Comparison of ENCODE assay signal across 8 cellular contexts in the genomic region with DNA sequence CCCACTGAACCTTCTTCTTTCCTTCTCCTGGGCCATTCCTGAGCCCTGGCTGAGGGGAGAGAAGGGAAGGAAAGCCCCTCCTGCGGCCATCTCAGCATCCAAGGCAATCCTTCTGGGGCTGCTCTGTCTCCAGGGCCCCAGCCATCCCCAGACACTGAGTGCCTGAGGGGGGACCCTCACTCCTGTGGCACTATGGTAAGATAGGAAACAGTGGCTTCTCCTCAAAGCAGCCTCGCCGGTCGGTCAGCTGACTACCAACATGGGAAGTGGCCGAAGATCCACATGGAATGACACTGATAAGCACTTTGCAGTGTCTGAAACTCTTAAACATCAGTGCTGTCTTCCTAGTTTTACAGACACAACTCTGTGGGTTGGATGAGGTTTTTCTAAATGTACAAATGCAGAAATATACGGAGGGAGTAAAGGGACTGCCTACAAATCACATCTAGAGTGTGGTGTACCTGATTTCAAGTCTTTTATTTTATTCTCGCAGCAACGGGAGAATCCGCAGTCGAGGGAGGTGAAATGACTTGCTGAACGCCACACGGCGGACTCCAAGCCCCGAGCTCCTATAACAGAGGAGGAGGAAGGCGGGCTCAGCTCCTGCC. TPM values are rescaled to one million over a fixed set of nuclear protein-coding genes. Genes with fewer than 3 reads are reported as not detected.
A peak's percentile ranks its signal among the peaks of the same experiment; 100 is the strongest.
DNase-seq lines count a peak whose midpoint lies in the region; ATAC-seq and TF ChIP-seq lines count a peak whose summit lies in the region.

No MANE protein-coding gene starts in this region.

- TF ChIP-seq POLR2A in NB4 (IDR thresholded peaks at IDR 0.05; ENCODE audit: extremely low read depth, insufficient read length) = no peak

- H3K27ac ChIP-seq in CD8-positive, alpha-beta memory T cell (ENCODE audit: low read depth, low read length) = peak overlapping the region; percentile 54
- H3K27ac ChIP-seq in dorsolateral prefrontal cortex = peak overlapping the region in 28 of 59 donors; percentile 1 to 67 (median 46)
- H3K27ac ChIP-seq in neutrophil = no peak overlapping the region

- H3K4me1 ChIP-seq in CD8-positive, alpha-beta memory T cell (ENCODE audit: insufficient read depth, low read length) = peaks cover 22% of the 10 kb centered on the region
- H3K4me1 ChIP-seq in neutrophil (ENCODE audit: control insufficient read depth in 1 of 2, insufficient read depth in 1 of 2, low read depth in 1 of 2, low read length in 1 of 2) = peaks cover 27 to 32% of the 10 kb centered on the region in 2 experiments

- DNase-seq in CD8-positive, alpha-beta memory T cell = no peak
- DNase-seq in NB4 (ENCODE audit: low read depth) (no peak), dorsolateral prefrontal cortex (peak in 1 of 10 donors; percentile 40), NCI-H2196 (lab: John Stamatoyannopoulos, UW; ENCODE audit: unreplicated experiment) (no peak), NCI-H128 (lab: John Stamatoyannopoulos, UW; ENCODE audit: unreplicated experiment) (no peak), NCI-H510A treated with DMSO at 0.1 percent for 48 hours (lab: John Stamatoyannopoulos, UW) (no peak)

- ATAC-seq in HG03095 (IDR thresholded peaks at IDR 0.05; ENCODE audit: unreplicated experiment) = no peak

- H3K4me3 Mint-ChIP-seq in CD8-positive, alpha-beta memory T cell = peak overlapping the region; percentile 83 to 92 (median 85)

- H3K27me3 ChIP-seq in CD8-positive, alpha-beta memory T cell (ENCODE audit: insufficient read depth, low read length, poor library complexity, severe bottlenecking) = peaks cover 22% of the 10 kb centered on the region
- H3K27me3 ChIP-seq in dorsolateral prefrontal cortex (peaks cover 0 to 30% (median 0%) of the 10 kb centered on the region in 45 donors), neutrophil (peaks cover 79% of the 10 kb centered on the region)

- peaks cover 17 to 31% (median 24%) of the 10 kb centered on the region in 3 donors for H3K4me1 Mint-ChIP-seq in CD8-positive, alpha-beta memory T cell

- TF ChIP-seq CTCF in NB4 (IDR thresholded peaks at IDR 0.05; ENCODE audit: low read depth, low read length) = no peak
- TF ChIP-seq CTCF in dorsolateral prefrontal cortex (IDR thresholded peaks at IDR 0.05 in 54 of 56, conservative IDR thresholded peaks at IDR 0.05 in 2 of 56; ENCODE audit: low read depth in 1 of 56, partially characterized antibody in 56 of 56) = no peak
- TF ChIP-seq CTCF in neutrophil (IDR thresholded peaks at IDR 0.05) = no peak

- intact Hi-C loops in dorsolateral prefrontal cortex (cut with DNase I) = no loop called here

- H3K27me3 Mint-ChIP-seq in CD8-positive, alpha-beta memory T cell = peaks cover 29 to 38% of the 10 kb centered on the region in 2 donors

- H3K9me3 Mint-ChIP-seq in CD8-positive, alpha-beta memory T cell = no peaks in the 10 kb centered on the region

- CTCF ChIA-PET in CD8-positive, alpha-beta memory T cell (lab: Charles Lee) = interaction anchor here (0.7 kb wide), 1 partner anchor 27 kb away, joined by 3 read pairs; no protein-coding TSS in a partner anchor

- H3K27ac Mint-ChIP-seq in CD8-positive, alpha-beta memory T cell = peak overlapping the region in 5 of 8 donors; percentile 16 to 68 (median 36)

- no peaks in the 10 kb centered on the region for H3K9me3 ChIP-seq in CD8-positive, alpha-beta memory T cell (ENCODE audit: low read length)
- H3K9me3 ChIP-seq in neutrophil = no peaks in the 10 kb centered on the region

- H3K4me3 ChIP-seq in CD8-positive, alpha-beta memory T cell (ENCODE audit: low read length) = peak overlapping the region; percentile 71
- H3K4me3 ChIP-seq in NB4 (ENCODE audit: low read depth, low read length) (peak overlapping the region; percentile 42), dorsolateral prefrontal cortex (peak overlapping the region; percentile 55 to 85 (median 71)), neutrophil (ENCODE audit: low read depth in 1 of 2, low read length in 1 of 2) (peak overlapping the region; percentile 67 to 89)

- POLR2A ChIA-PET in CD8-positive, alpha-beta memory T cell (lab: Charles Lee) = interaction anchor here (0.6 to 1.1 kb wide), 3 partner anchors 9 to 448 kb away, joined by 3 read pairs; no protein-coding TSS in a partner anchor

- no peaks in the 10 kb centered on the region for H3K36me3 ChIP-seq in CD8-positive, alpha-beta memory T cell (ENCODE audit: insufficient read depth, low read length)
- H3K36me3 ChIP-seq in neutrophil = no peaks in the 10 kb centered on the region

- H3K36me3 Mint-ChIP-seq in CD8-positive, alpha-beta memory T cell = peaks cover 0 to 1% (median 0%) of the 10 kb centered on the region in 3 donors

RNA-seq across cellular contexts. Expression of a gene that starts 1.0 kb away (rescaled TPM):
- under 1 TPM; 0.44 to 0.53 TPM for total RNA-seq in CD8-positive, alpha-beta memory T cell
- not detected for polyA plus RNA-seq in CD8-positive, alpha-beta memory T cell
- total RNA-seq in dorsolateral prefrontal cortex = 100 to 1,000 TPM in 3 of 120 experiments, 10 to 100 TPM in 117; 10.7 to 128 (median 50.0) TPM

RNA-seq across cellular contexts. Expression of a gene that starts 20.9 kb away (rescaled TPM):
- total RNA-seq in CD8-positive, alpha-beta memory T cell = under 1 TPM; 0.27 to 0.31 TPM
- polyA plus RNA-seq in CD8-positive, alpha-beta memory T cell = 7.3 TPM
- 1 to 10 TPM in 112 of 120 experiments, under 1 TPM in 8; 0.15 to 7.3 (median 2.6) TPM for total RNA-seq in dorsolateral prefrontal cortex

RNA-seq across cellular contexts. Expression of a gene that starts 51.4 kb away (rescaled TPM):
- 10 to 100 TPM; 64.6 to 69.3 TPM for total RNA-seq in CD8-positive, alpha-beta memory T cell
- 20.7 TPM for polyA plus RNA-seq in CD8-positive, alpha-beta memory T cell
- 10 to 100 TPM; 24.8 to 60.8 (median 39.0) TPM for total RNA-seq in dorsolateral prefrontal cortex

Comparison
In these comparisons a context has a peak if more than half of its experiments do, and no peak if none do; other contexts are left out.
1. RNA of a gene that starts 1.0 kb away (total RNA-seq): 10.7 to 128 TPM in dorsolateral prefrontal cortex; 0.44 to 0.53 TPM in CD8-positive, alpha-beta memory T cell; every median in the first group is over 4 times any median in the second.
2. Peak in every context shown above with its lines, with median percentiles within 50 percentile points of each other: H3K4me3 ChIP-seq.